ENCODE assay signal across 21 cellular contexts in the genomic region with DNA sequence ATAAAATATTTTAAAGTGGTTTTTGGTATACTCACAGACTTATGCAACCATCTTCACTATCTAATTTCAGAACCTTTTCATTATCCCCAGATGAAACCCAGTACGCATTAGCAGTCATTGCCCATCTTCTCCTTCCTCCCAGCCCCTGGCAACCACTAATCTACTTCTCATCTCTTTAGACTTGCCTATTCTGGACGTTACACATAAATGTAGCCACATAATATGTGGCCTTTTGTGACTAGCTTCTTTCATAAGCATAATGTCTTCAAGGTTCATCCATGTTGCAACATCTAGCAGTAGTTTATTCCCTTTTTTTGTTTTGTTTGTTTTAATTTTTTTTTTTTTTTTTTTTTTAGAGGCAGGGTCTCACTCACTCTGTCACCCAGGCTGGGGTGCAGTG.
"Had no signal": no experiment of that assay in that cellular context is flagged by ENCODE, and none has a peak within 500 bp of the region (broad histone marks: within the 10 kb centered on the region; RNA-seq: fewer than 3 reads in every experiment).

No MANE protein-coding gene starts in this region.

- DNase-seq: colonic mucosa; dermis blood vessel endothelial cell; effector CD4-positive, alpha-beta T cell; endodermal cell; gastrocnemius medialis; heart right ventricle; hypothalamus; kidney glomerular epithelial cell; naive thymus-derived CD4-positive, alpha-beta T cell; nephron progenitor cell; psoas muscle; retina; right lobe of liver; stimulated activated CD4-positive, alpha-beta T cell treated with anti-CD3 and anti-CD28 coated beads, Interleukin-15, amount 100 ng/mL, for 24 hours; stimulated activated CD4-positive, alpha-beta T cell treated with anti-CD3 and anti-CD28 coated beads, Interleukin-1b, Interleukin-23, amount 100 ng/mL, for 48 hours; stimulated activated CD4-positive, alpha-beta T cell treated with anti-CD3 and anti-CD28 coated beads, Interleukin-4, amount 100 ng/mL, for 24 hours; stimulated activated naive B cell treated with anti-CD40 and anti-IgM and Interleukin-4, amounts not matched to agents 10 μg/mL and 1 μg/mL and 100 μg/mL, for 72 hours; stimulated activated naive CD8-positive, alpha-beta T cell treated with anti-CD3 and anti-CD28 coated beads, Interleukin-15, amount 100 ng/mL, for 72 hours; testis had no signal

- H3K4me3 ChIP-seq: colonic mucosa, gastrocnemius medialis, heart right ventricle, psoas muscle, right lobe of liver, testis, tibial nerve had no signal

- H3K4me1 ChIP-seq: colonic mucosa, gastrocnemius medialis, psoas muscle, right lobe of liver had no signal

- H3K27me3 ChIP-seq: colonic mucosa, gastrocnemius medialis, heart right ventricle, right lobe of liver, testis, tibial nerve had no signal

- ATAC-seq: esophagus mucosa; gastrocnemius medialis; heart right ventricle; naive thymus-derived CD4-positive, alpha-beta T cell; psoas muscle; stimulated activated naive B cell treated with anti-CD40 and anti-IgM and Interleukin-4, amounts not matched to agents 10 μg/mL and 1 μg/mL and 100 μg/mL, for 72 hours; stimulated activated naive CD8-positive, alpha-beta T cell treated with anti-CD3 and anti-CD28 coated beads, Interleukin-15, amount 100 ng/mL, for 72 hours had no signal

- H3K9me3 ChIP-seq: colonic mucosa, gastrocnemius medialis, heart right ventricle, psoas muscle, right lobe of liver, testis, tibial nerve had no signal

- H3K27ac ChIP-seq: colonic mucosa, gastrocnemius medialis, heart right ventricle, psoas muscle, right lobe of liver, testis, tibial nerve had no signal

- H3K36me3 ChIP-seq: colonic mucosa, gastrocnemius medialis, right lobe of liver had no signal
